ENCODE assay signal across 1 cellular context in the genomic region with DNA sequence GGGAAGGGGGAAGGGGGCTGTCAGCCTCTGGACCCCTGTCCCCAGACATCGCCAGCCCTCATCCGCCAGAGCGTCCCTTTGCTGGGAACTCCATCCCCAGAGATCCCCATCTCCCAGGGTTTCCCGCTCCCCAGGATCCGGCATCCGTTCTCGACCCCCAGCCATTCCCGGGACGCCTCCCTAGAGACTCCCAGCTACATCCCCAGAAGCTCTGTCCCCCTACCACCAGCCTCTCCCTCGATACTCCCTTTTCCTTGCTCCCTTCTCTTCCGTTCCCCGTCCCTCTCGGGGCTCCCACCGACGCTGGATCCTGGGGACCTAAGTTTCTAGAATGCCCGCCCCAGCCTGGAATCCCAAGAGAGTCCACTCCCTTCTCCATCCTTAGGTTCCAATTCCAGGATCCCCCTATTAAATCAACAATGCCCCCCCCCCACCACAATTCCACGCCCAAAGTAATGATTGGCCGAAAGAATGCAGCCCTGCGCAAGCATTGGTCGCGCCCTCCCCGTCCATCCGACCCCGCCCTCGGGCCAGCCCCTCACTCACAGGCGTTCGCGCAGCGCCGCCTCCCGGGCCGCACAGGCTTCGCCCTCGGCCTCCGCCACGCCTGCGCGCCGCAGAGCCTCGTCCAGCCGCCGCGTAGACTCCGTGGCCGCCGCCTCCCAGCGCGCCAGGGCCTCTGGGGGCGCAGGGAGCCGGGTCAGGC.
TF ChIP-seq lines count a peak whose summit lies in the region.

No MANE protein-coding gene starts in this region.

TF ChIP-seq in HepG2, 621 proteins besides CTCF, POLR2A, EP300 and RAD21 (continued from another document):
- TF ChIP-seq, protein P1, sequence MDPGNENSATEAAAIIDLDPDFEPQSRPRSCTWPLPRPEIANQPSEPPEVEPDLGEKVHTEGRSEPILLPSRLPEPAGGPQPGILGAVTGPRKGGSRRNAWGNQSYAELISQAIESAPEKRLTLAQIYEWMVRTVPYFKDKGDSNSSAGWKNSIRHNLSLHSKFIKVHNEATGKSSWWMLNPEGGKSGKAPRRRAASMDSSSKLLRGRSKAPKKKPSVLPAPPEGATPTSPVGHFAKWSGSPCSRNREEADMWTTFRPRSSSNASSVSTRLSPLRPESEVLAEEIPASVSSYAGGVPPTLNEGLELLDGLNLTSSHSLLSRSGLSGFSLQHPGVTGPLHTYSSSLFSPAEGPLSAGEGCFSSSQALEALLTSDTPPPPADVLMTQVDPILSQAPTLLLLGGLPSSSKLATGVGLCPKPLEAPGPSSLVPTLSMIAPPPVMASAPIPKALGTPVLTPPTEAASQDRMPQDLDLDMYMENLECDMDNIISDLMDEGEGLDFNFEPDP (CRISPR knock-in tag; conservative IDR thresholded peaks at IDR 0.05), result no peak
- no peak for TF ChIP-seq HCFC1 (IDR thresholded peaks at IDR 0.05; ENCODE audit: low read depth, low read length)
- TF ChIP-seq IRX3 (CRISPR knock-in tag; IDR thresholded peaks at IDR 0.05; ENCODE audit: borderline replicate concordance, low read depth), result no peak
- TF ChIP-seq ZKSCAN8 (CRISPR knock-in tag; IDR thresholded peaks at IDR 0.05; ENCODE audit: borderline replicate concordance), result no peak
- TF ChIP-seq, protein P2, sequence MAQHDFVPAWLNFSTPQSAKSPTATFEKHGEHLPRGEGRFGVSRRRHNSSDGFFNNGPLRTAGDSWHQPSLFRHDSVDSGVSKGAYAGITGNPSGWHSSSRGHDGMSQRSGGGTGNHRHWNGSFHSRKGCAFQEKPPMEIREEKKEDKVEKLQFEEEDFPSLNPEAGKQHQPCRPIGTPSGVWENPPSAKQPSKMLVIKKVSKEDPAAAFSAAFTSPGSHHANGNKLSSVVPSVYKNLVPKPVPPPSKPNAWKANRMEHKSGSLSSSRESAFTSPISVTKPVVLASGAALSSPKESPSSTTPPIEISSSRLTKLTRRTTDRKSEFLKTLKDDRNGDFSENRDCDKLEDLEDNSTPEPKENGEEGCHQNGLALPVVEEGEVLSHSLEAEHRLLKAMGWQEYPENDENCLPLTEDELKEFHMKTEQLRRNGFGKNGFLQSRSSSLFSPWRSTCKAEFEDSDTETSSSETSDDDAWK (CRISPR knock-in tag; IDR thresholded peaks at IDR 0.05), result no peak
- TF ChIP-seq, protein P3, sequence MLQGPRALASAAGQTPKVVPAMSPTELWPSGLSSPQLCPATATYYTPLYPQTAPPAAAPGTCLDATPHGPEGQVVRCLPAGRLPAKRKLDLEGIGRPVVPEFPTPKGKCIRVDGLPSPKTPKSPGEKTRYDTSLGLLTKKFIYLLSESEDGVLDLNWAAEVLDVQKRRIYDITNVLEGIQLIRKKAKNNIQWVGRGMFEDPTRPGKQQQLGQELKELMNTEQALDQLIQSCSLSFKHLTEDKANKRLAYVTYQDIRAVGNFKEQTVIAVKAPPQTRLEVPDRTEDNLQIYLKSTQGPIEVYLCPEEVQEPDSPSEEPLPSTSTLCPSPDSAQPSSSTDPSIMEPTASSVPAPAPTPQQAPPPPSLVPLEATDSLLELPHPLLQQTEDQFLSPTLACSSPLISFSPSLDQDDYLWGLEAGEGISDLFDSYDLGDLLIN (CRISPR knock-in tag; IDR thresholded peaks at IDR 0.05; ENCODE audit: borderline replicate concordance), result no peak
- 0 out of 2 replicates have a peak, but pooled peaks have one; percentile 36 for TF ChIP-seq SIN3A (IDR thresholded peaks at IDR 0.05; ENCODE audit: borderline replicate concordance, low read depth, low read length)
- TF ChIP-seq, protein P4, sequence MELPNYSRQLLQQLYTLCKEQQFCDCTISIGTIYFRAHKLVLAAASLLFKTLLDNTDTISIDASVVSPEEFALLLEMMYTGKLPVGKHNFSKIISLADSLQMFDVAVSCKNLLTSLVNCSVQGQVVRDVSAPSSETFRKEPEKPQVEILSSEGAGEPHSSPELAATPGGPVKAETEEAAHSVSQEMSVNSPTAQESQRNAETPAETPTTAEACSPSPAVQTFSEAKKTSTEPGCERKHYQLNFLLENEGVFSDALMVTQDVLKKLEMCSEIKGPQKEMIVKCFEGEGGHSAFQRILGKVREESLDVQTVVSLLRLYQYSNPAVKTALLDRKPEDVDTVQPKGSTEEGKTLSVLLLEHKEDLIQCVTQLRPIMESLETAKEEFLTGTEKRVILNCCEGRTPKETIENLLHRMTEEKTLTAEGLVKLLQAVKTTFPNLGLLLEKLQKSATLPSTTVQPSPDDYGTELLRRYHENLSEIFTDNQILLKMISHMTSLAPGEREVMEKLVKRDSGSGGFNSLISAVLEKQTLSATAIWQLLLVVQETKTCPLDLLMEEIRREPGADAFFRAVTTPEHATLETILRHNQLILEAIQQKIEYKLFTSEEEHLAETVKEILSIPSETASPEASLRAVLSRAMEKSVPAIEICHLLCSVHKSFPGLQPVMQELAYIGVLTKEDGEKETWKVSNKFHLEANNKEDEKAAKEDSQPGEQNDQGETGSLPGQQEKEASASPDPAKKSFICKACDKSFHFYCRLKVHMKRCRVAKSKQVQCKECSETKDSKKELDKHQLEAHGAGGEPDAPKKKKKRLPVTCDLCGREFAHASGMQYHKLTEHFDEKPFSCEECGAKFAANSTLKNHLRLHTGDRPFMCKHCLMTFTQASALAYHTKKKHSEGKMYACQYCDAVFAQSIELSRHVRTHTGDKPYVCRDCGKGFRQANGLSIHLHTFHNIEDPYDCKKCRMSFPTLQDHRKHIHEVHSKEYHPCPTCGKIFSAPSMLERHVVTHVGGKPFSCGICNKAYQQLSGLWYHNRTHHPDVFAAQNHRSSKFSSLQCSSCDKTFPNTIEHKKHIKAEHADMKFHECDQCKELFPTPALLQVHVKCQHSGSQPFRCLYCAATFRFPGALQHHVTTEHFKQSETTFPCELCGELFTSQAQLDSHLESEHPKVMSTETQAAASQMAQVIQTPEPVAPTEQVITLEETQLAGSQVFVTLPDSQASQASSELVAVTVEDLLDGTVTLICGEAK (IDR thresholded peaks at IDR 0.05), result no peak
- TF ChIP-seq, protein P4 (CRISPR knock-in tag; IDR thresholded peaks at IDR 0.05), result no peak
- TF ChIP-seq, protein P5, sequence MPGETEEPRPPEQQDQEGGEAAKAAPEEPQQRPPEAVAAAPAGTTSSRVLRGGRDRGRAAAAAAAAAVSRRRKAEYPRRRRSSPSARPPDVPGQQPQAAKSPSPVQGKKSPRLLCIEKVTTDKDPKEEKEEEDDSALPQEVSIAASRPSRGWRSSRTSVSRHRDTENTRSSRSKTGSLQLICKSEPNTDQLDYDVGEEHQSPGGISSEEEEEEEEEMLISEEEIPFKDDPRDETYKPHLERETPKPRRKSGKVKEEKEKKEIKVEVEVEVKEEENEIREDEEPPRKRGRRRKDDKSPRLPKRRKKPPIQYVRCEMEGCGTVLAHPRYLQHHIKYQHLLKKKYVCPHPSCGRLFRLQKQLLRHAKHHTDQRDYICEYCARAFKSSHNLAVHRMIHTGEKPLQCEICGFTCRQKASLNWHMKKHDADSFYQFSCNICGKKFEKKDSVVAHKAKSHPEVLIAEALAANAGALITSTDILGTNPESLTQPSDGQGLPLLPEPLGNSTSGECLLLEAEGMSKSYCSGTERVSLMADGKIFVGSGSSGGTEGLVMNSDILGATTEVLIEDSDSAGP (CRISPR knock-in tag; IDR thresholded peaks at IDR 0.05; ENCODE audit: borderline replicate concordance), result 0 out of 2 replicates have a peak, but pooled peaks have one; percentile 62
- TF ChIP-seq ARNT2 (CRISPR knock-in tag; IDR thresholded peaks at IDR 0.05; ENCODE audit: low read depth), result 0 out of 2 replicates have a peak, but pooled peaks have one; percentile 43
- no peak for TF ChIP-seq FOXK1 (CRISPR knock-in tag; IDR thresholded peaks at IDR 0.05; ENCODE audit: borderline replicate concordance, low read depth)
- TF ChIP-seq NFIC (IDR thresholded peaks at IDR 0.05; ENCODE audit: low read length), result no peak
- TF ChIP-seq ZZZ3 (CRISPR knock-in tag; IDR thresholded peaks at IDR 0.05; ENCODE audit: borderline replicate concordance), result no peak
- 0 out of 2 replicates have a peak, but pooled peaks have one; percentile 23 for TF ChIP-seq RFXANK (CRISPR knock-in tag; IDR thresholded peaks at IDR 0.05)
- TF ChIP-seq FOXM1 (CRISPR knock-in tag; IDR thresholded peaks at IDR 0.05), result no peak
- 0 out of 2 replicates have a peak, but pooled peaks have one; percentile 10 for TF ChIP-seq ZNF253 (CRISPR knock-in tag; IDR thresholded peaks at IDR 0.05; ENCODE audit: borderline replicate concordance)
- TF ChIP-seq ZNF878 (CRISPR knock-in tag; IDR thresholded peaks at IDR 0.05), result no peak
- TF ChIP-seq FOXA1 (IDR thresholded peaks at IDR 0.05), result no peak
- TF ChIP-seq FOXA1 (CRISPR knock-in tag; IDR thresholded peaks at IDR 0.05), result no peak; the same call in 1 of the 2 replicates
- TF ChIP-seq, protein P6, sequence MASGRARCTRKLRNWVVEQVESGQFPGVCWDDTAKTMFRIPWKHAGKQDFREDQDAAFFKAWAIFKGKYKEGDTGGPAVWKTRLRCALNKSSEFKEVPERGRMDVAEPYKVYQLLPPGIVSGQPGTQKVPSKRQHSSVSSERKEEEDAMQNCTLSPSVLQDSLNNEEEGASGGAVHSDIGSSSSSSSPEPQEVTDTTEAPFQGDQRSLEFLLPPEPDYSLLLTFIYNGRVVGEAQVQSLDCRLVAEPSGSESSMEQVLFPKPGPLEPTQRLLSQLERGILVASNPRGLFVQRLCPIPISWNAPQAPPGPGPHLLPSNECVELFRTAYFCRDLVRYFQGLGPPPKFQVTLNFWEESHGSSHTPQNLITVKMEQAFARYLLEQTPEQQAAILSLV (CRISPR knock-in tag; IDR thresholded peaks at IDR 0.05; ENCODE audit: borderline replicate concordance), result no peak
- peak; percentile 45; the same call in 1 of the 2 replicates for TF ChIP-seq RBFOX2 (IDR thresholded peaks at IDR 0.05; ENCODE audit: low read depth, low read length)
- peak; percentile 37; the same call in 1 of the 2 replicates for TF ChIP-seq IRF2 (CRISPR knock-in tag; IDR thresholded peaks at IDR 0.05)
- peak; percentile 27; the same call in 1 of the 2 replicates for TF ChIP-seq DR1 (CRISPR knock-in tag; IDR thresholded peaks at IDR 0.05)
- no peak for TF ChIP-seq ZNF550 (CRISPR knock-in tag; IDR thresholded peaks at IDR 0.05; ENCODE audit: borderline replicate concordance)
- no peak for TF ChIP-seq ZNF367 (CRISPR knock-in tag; IDR thresholded peaks at IDR 0.05; ENCODE audit: borderline replicate concordance)
- TF ChIP-seq NR1H2 (CRISPR knock-in tag; IDR thresholded peaks at IDR 0.05; ENCODE audit: borderline replicate concordance, low read depth), result no peak
- peak; percentile 66; the same call in 1 of the 2 replicates for TF ChIP-seq KLF12 (CRISPR knock-in tag; IDR thresholded peaks at IDR 0.05; ENCODE audit: borderline replicate concordance)
- TF ChIP-seq SOX6 (IDR thresholded peaks at IDR 0.05), result no peak
- peak; percentile 22; the same call in 1 of the 2 replicates for TF ChIP-seq SOX6 (CRISPR knock-in tag; IDR thresholded peaks at IDR 0.05)
- peak; percentile 77 for TF ChIP-seq NFYC (CRISPR knock-in tag; IDR thresholded peaks at IDR 0.05)
- TF ChIP-seq, protein P7, sequence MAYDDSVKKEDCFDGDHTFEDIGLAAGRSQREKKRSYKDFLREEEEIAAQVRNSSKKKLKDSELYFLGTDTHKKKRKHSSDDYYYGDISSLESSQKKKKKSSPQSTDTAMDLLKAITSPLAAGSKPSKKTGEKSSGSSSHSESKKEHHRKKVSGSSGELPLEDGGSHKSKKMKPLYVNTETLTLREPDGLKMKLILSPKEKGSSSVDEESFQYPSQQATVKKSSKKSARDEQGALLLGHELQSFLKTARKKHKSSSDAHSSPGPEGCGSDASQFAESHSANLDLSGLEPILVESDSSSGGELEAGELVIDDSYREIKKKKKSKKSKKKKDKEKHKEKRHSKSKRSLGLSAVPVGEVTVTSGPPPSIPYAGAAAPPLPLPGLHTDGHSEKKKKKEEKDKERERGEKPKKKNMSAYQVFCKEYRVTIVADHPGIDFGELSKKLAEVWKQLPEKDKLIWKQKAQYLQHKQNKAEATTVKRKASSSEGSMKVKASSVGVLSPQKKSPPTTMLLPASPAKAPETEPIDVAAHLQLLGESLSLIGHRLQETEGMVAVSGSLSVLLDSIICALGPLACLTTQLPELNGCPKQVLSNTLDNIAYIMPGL (CRISPR knock-in tag; IDR thresholded peaks at IDR 0.05; ENCODE audit: borderline replicate concordance in 1 of 2, low read depth in 1 of 2), result peak in 1 of 2 experiments; percentile 65; a peak in 3 of 4 replicates
